In genomic region chr10:93436577-93436976, GRCh38 we compare ENCODE assay signal across 7 cellular contexts. TPM values are rescaled to one million over a fixed set of nuclear protein-coding genes. Genes with fewer than 3 reads are reported as not detected.
DNase-seq lines count a peak whose midpoint lies in the region; ATAC-seq lines count a peak whose summit lies in the region.

No MANE protein-coding gene starts in this region.

- H3K9me3 ChIP-seq in duodenal mucosa (ENCODE audit: control insufficient read depth in 1 of 2, low read length in 2 of 2): no peaks in the 10 kb centered on the region

- no peaks in the 10 kb centered on the region for H3K79me2 ChIP-seq in mesendoderm (ENCODE audit: control insufficient read depth, insufficient read depth, low read length)

- no CpG with 5 or more reads among the region's 2 CpGs for WGBS in mesendoderm (ENCODE audit: extremely low coverage, insufficient coverage, low lambda C conversion rate)
- 11% methylated on average over 2 of the region's 2 CpGs for WGBS in urinary bladder

- H3K23ac ChIP-seq in mesendoderm (ENCODE audit: low read length): peak overlapping the region; percentile 25

- H3K36me3 ChIP-seq in duodenal mucosa (ENCODE audit: control insufficient read depth in 1 of 2, insufficient read depth in 2 of 2, low read length in 2 of 2) (no peaks in the 10 kb centered on the region), mesendoderm (ENCODE audit: control insufficient read depth, insufficient read depth, low read length) (no peaks in the 10 kb centered on the region), urinary bladder (ENCODE audit: insufficient read depth) (no peaks in the 10 kb centered on the region)

- H2BK120ac ChIP-seq in mesendoderm (ENCODE audit: low read depth, low read length): no peak overlapping the region

- H3K18ac ChIP-seq in mesendoderm (ENCODE audit: low read length): peak overlapping the region; percentile 97

- no peaks in the 10 kb centered on the region for H3K79me1 ChIP-seq in mesendoderm (ENCODE audit: low read length)

- no peak overlapping the region for H4K8ac ChIP-seq in mesendoderm (ENCODE audit: low read depth, low read length)

- H3K27me3 ChIP-seq in duodenal mucosa (ENCODE audit: control insufficient read depth in 1 of 2, insufficient read depth in 2 of 2, low read length in 2 of 2) (no peaks in the 10 kb centered on the region), mesendoderm (ENCODE audit: insufficient read depth, low read length, poor library complexity) (no peaks in the 10 kb centered on the region)

- ATAC-seq in HG03159 (IDR thresholded peaks at IDR 0.05; ENCODE audit: unreplicated experiment): no peak

- H4K5ac ChIP-seq in mesendoderm (ENCODE audit: low read length): no peak overlapping the region

- peak; percentile 26 for DNase-seq in MV-4-11 (lab: John Stamatoyannopoulos, UW)
- DNase-seq in mesendoderm: peak; percentile 87
- DNase-seq in NCI-H1092 treated with DMSO at 0.1 percent for 48 hours (lab: John Stamatoyannopoulos, UW): no peak
- DNase-seq in SKM-1 (lab: John Stamatoyannopoulos, UW; ENCODE audit: unreplicated experiment): no peak

- H2BK5ac ChIP-seq in mesendoderm (ENCODE audit: low read length): peak overlapping the region; percentile 82

- H2BK15ac ChIP-seq in mesendoderm (replicated peaks; ENCODE audit: low read depth): no peak overlapping the region

- peak overlapping the region; percentile 90 for H3K56ac ChIP-seq in mesendoderm (ENCODE audit: low read length)

- H3K9ac ChIP-seq in duodenal mucosa (ENCODE audit: low read depth in 1 of 2, low read length in 2 of 2) (peak overlapping the region in 1 of 2 donors; percentile 10), mesendoderm (ENCODE audit: low read length) (peak overlapping the region; percentile 64)

- H3K4ac ChIP-seq in mesendoderm (ENCODE audit: low read depth, low read length): peak overlapping the region; percentile 74

- H3K4me2 ChIP-seq in mesendoderm (ENCODE audit: low read length): no peak overlapping the region

- peaks cover 12 to 36% of the 10 kb centered on the region in 2 donors for H3K4me1 ChIP-seq in duodenal mucosa (ENCODE audit: control insufficient read depth in 1 of 2, insufficient read depth in 2 of 2, low read length in 2 of 2)
- H3K4me1 ChIP-seq in mesendoderm (ENCODE audit: control insufficient read depth, low read depth, low read length): peaks cover 26% of the 10 kb centered on the region
- H3K4me1 ChIP-seq in urinary bladder (ENCODE audit: insufficient read depth): peaks cover 2% of the 10 kb centered on the region

- peak overlapping the region; percentile 95 for H3K27ac ChIP-seq in duodenal mucosa (ENCODE audit: low read depth, low read length)
- H3K27ac ChIP-seq in mesendoderm (ENCODE audit: low read depth, low read length): peak overlapping the region; percentile 96
- H3K27ac ChIP-seq in urinary bladder (ENCODE audit: low read depth): peak overlapping the region; percentile 90

- H3K4me3 ChIP-seq in duodenal mucosa (ENCODE audit: low read depth in 1 of 2, low read length in 2 of 2): no peak overlapping the region
- H3K4me3 ChIP-seq in mesendoderm (ENCODE audit: low read length): no peak overlapping the region
- H3K4me3 ChIP-seq in urinary bladder (ENCODE audit: low read depth, low read length): no peak overlapping the region

- peak overlapping the region; percentile 37 for H2AK5ac ChIP-seq in mesendoderm (ENCODE audit: low read length)

RNA-seq across cellular contexts. Expression of gene MYOF, which starts 45.6 kb away (rescaled TPM):
- polyA plus RNA-seq in mesendoderm (2013, experiment 1 of 2): 2.4 TPM
- polyA plus RNA-seq in mesendoderm (2013, experiment 2 of 2): 2.5 TPM
- 99.1 TPM for total RNA-seq in urinary bladder
- 61.3 TPM for polyA plus RNA-seq in urinary bladder

RNA-seq across cellular contexts. Expression of gene CEP55, which starts 59.8 kb away (rescaled TPM):
- 26.7 TPM for polyA plus RNA-seq in mesendoderm (2013, experiment 1 of 2)
- polyA plus RNA-seq in mesendoderm (2013, experiment 2 of 2): 27.1 TPM
- 23.6 TPM for total RNA-seq in urinary bladder
- 0.48 TPM for polyA plus RNA-seq in urinary bladder

Comparison
In these comparisons a context has a peak if more than half of its experiments do, and no peak if none do; other contexts are left out.
1. DNase-seq: peak in MV-4-11 (single experiment) and mesendoderm (single experiment); none in NCI-H1092 treated with DMSO at 0.1 percent for 48 hours (single experiment) and SKM-1 (single experiment).
2. Peak in every context shown above with its lines, with median percentiles within 50 percentile points of each other: H3K27ac ChIP-seq.